ENCODE assay signal across 2 cellular contexts in the genomic region with DNA sequence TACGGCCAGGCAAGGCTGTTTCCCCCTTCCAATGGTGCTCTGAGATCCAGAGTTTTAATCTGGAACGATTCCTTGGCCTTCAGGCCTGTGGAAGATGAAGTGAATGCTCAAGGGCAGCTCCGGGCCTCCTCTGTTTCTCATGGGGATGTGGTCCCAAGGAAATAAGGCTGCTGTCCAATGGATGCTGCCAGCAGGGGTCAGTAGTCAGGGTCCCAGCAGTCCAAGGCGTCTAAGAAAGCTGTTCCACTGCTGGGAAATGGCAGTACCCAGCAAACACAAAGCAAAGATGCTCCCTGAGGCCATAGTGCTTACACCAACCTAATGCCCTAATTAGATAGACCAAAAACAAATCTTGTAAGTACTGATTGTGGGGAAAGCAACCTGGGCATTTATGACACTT.
TF ChIP-seq lines count a peak whose summit lies in the region.

No MANE protein-coding gene starts in this region.

TF ChIP-seq in HCT116, 20 proteins besides CTCF, POLR2A, EP300 and RAD21 (continued from another document):
- TF ChIP-seq FOSL1 (IDR thresholded peaks at IDR 0.05; ENCODE audit: low read depth) (no peak), ZNF274 (IDR thresholded peaks at IDR 0.05; ENCODE audit: low read depth, low read length) (no peak), POLR2AphosphoS5 (IDR thresholded peaks at IDR 0.05; ENCODE audit: low read depth, low read length) (no peak), CBX3 (IDR thresholded peaks at IDR 0.05; ENCODE audit: low read depth) (no peak), TCF7L2 (IDR thresholded peaks at IDR 0.05; ENCODE audit: borderline replicate concordance, extremely low read depth, insufficient read depth, insufficient read length) (no peak), EGR1 (IDR thresholded peaks at IDR 0.05; ENCODE audit: low read depth) (no peak), ZFX (IDR thresholded peaks at IDR 0.05) (no peak), SP1 (IDR thresholded peaks at IDR 0.05; ENCODE audit: low read depth) (no peak), CEBPB (IDR thresholded peaks at IDR 0.05; ENCODE audit: low read depth) (no peak)
- TF ChIP-seq, protein P1, sequence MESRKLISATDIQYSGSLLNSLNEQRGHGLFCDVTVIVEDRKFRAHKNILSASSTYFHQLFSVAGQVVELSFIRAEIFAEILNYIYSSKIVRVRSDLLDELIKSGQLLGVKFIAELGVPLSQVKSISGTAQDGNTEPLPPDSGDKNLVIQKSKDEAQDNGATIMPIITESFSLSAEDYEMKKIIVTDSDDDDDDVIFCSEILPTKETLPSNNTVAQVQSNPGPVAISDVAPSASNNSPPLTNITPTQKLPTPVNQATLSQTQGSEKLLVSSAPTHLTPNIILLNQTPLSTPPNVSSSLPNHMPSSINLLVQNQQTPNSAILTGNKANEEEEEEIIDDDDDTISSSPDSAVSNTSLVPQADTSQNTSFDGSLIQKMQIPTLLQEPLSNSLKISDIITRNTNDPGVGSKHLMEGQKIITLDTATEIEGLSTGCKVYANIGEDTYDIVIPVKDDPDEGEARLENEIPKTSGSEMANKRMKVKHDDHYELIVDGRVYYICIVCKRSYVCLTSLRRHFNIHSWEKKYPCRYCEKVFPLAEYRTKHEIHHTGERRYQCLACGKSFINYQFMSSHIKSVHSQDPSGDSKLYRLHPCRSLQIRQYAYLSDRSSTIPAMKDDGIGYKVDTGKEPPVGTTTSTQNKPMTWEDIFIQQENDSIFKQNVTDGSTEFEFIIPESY (IDR thresholded peaks at IDR 0.05; ENCODE audit: extremely low read depth, insufficient replicate concordance, low read length): no peak
- TF ChIP-seq, protein P2, sequence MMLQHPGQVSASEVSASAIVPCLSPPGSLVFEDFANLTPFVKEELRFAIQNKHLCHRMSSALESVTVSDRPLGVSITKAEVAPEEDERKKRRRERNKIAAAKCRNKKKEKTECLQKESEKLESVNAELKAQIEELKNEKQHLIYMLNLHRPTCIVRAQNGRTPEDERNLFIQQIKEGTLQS (IDR thresholded peaks at IDR 0.05): no peak
- TF ChIP-seq, protein P3, sequence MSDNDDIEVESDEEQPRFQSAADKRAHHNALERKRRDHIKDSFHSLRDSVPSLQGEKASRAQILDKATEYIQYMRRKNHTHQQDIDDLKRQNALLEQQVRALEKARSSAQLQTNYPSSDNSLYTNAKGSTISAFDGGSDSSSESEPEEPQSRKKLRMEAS (IDR thresholded peaks at IDR 0.05): no peak

TF ChIP-seq in K562, 482 proteins besides CTCF, POLR2A, EP300 and RAD21 (continued from another document):
- TF ChIP-seq, protein P4, sequence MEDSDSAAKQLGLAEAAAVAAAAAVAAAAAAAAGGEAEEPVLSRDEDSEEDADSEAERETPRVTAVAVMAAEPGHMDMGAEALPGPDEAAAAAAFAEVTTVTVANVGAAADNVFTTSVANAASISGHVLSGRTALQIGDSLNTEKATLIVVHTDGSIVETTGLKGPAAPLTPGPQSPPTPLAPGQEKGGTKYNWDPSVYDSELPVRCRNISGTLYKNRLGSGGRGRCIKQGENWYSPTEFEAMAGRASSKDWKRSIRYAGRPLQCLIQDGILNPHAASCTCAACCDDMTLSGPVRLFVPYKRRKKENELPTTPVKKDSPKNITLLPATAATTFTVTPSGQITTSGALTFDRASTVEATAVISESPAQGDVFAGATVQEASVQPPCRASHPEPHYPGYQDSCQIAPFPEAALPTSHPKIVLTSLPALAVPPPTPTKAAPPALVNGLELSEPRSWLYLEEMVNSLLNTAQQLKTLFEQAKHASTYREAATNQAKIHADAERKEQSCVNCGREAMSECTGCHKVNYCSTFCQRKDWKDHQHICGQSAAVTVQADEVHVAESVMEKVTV (CRISPR knock-in tag; IDR thresholded peaks at IDR 0.05): no peak
